14 cellular contexts compared by ENCODE assay signal in genomic region chr6:34723203-34723602, GRCh38. TPM values are rescaled to one million over a fixed set of nuclear protein-coding genes. Genes with fewer than 3 reads are reported as not detected.
DNase-seq lines count a peak whose midpoint lies in the region; ATAC-seq, FAIRE-seq and TF ChIP-seq lines count a peak whose summit lies in the region.
"Had no signal": no experiment of that assay in that cellular context is flagged by ENCODE, and none has a peak within 500 bp of the region (broad histone marks: within the 10 kb centered on the region; RNA-seq: fewer than 3 reads in every experiment).

No MANE protein-coding gene starts in this region.

- no peaks in the 10 kb centered on the region for H3K36me3 Mint-ChIP-seq in astrocyte (ENCODE audit: low read depth, unreplicated experiment)
- H3K36me3 Mint-ChIP-seq: activated naive CD4-positive, alpha-beta T cell treated with anti-CD3 and anti-CD28 coated beads, Interleukin-2, amount 50 U/mL, for 72 hours had no signal

- CTCF ChIA-PET in AG04450 (lab: Charles Lee) (no interaction called here), HEK293 (lab: Yijun Ruan, JAX) (no interaction called here)

- ATAC-seq in GM19397 (IDR thresholded peaks at IDR 0.05; ENCODE audit: unreplicated experiment) (no peak), GM21723 (IDR thresholded peaks at IDR 0.05; ENCODE audit: unreplicated experiment) (no peak)
- ATAC-seq: activated naive CD4-positive, alpha-beta T cell treated with anti-CD3 and anti-CD28 coated beads, Interleukin-2, amount 50 U/mL, for 72 hours had no signal

- peak overlapping the region; percentile 62 for H3K27ac Mint-ChIP-seq in astrocyte (ENCODE audit: unreplicated experiment)
- H3K27ac Mint-ChIP-seq: activated naive CD4-positive, alpha-beta T cell treated with anti-CD3 and anti-CD28 coated beads, Interleukin-2, amount 50 U/mL, for 72 hours had no signal

- H3K9me3 Mint-ChIP-seq in astrocyte (ENCODE audit: unreplicated experiment) = no peaks in the 10 kb centered on the region
- H3K9me3 Mint-ChIP-seq: activated naive CD4-positive, alpha-beta T cell treated with anti-CD3 and anti-CD28 coated beads, Interleukin-2, amount 50 U/mL, for 72 hours had no signal

- peaks cover 3% of the 10 kb centered on the region for H3K27me3 Mint-ChIP-seq in astrocyte (ENCODE audit: low read depth, unreplicated experiment)

- no peak for FAIRE-seq in astrocyte (lab: Jason Lieb, UNC)

- H3K4me2 ChIP-seq in astrocyte (ENCODE audit: low read length) = no peak overlapping the region

- H3K36me3 ChIP-seq in HEK293 (ENCODE audit: control insufficient read depth in 2 of 2, insufficient read depth in 1 of 2, low read length in 2 of 2) (no peaks in the 10 kb centered on the region), astrocyte (ENCODE audit: insufficient read depth, low read length) (no peaks in the 10 kb centered on the region)
- H3K36me3 ChIP-seq: tibial nerve had no signal

- peaks cover 4% of the 10 kb centered on the region; the same call in 1 of the 2 replicates for H3K9me3 ChIP-seq in AG04450 (ENCODE audit: control insufficient read depth, insufficient read depth, low read length)
- no peaks in the 10 kb centered on the region for H3K9me3 ChIP-seq in HEK293 (ENCODE audit: control insufficient read depth, insufficient read depth, low read depth, low read length)
- no peaks in the 10 kb centered on the region for H3K9me3 ChIP-seq in astrocyte (ENCODE audit: insufficient read depth, low read depth, low read length)
- H3K9me3 ChIP-seq: tibial nerve had no signal

- POLR2A ChIA-PET in AG04450 (lab: Yijun Ruan, JAX) = interaction anchor here (0.6 kb wide), 1 partner anchor 164 kb away, joined by 3 read pairs; no protein-coding TSS in a partner anchor
- POLR2A ChIA-PET in HEK293 (lab: Yijun Ruan, JAX) = no interaction called here

- no peak for TF ChIP-seq CTCF in AG04450 (IDR thresholded peaks at IDR 0.05; ENCODE audit: low read depth, low read length)
- TF ChIP-seq CTCF in HEK293 (tag by site-specific recombination; IDR thresholded peaks at IDR 0.05) = no peak
- TF ChIP-seq CTCF in astrocyte (IDR thresholded peaks at IDR 0.05; ENCODE audit: insufficient read depth, low read depth, low read length) = no peak

- H3K4me3 ChIP-seq in AG04450 (ENCODE audit: low read depth, low read length) (no peak overlapping the region), HEK293 (ENCODE audit: low read depth, low read length) (no peak overlapping the region), astrocyte (ENCODE audit: insufficient read depth, low read depth, low read length) (no peak overlapping the region)
- H3K4me3 ChIP-seq: tibial nerve had no signal

- H3K27me3 ChIP-seq in AG04450 (ENCODE audit: control insufficient read depth, insufficient read depth, low read length) (no peaks in the 10 kb centered on the region), astrocyte (ENCODE audit: insufficient read depth, low read length) (no peaks in the 10 kb centered on the region)
- H3K27me3 ChIP-seq: tibial nerve had no signal

- H4K20me1 ChIP-seq in astrocyte (ENCODE audit: insufficient read depth, low read length) = no peaks in the 10 kb centered on the region

- H3K4me3 Mint-ChIP-seq in astrocyte (ENCODE audit: unreplicated experiment) = no peak overlapping the region

- H3K27ac ChIP-seq in AG04450 (ENCODE audit: low read depth, low read length) = peak overlapping the region; percentile 33
- H3K27ac ChIP-seq in HEK293 (ENCODE audit: extremely low read depth, low read depth, low read length) = no peak overlapping the region
- H3K27ac ChIP-seq in astrocyte (ENCODE audit: low read depth, low read length) = no peak overlapping the region
- H3K27ac ChIP-seq: tibial nerve had no signal

- DNase-seq in AG04450 (ENCODE audit: low read depth, low spot score) = peak; percentile 13
- no peak for DNase-seq in astrocyte (ENCODE audit: low read depth)
- DNase-seq in iris pigment epithelial cell (ENCODE audit: low read depth) = peak; percentile 72
- DNase-seq in DMS53 (lab: John Stamatoyannopoulos, UW) = no peak
- DNase-seq in DMS153 treated with DMSO at 0.1 percent for 48 hours (lab: John Stamatoyannopoulos, UW; ENCODE audit: unreplicated experiment) = no peak
- DNase-seq: activated CD4-positive, CD25-positive, alpha-beta regulatory T cell; cerebellar nuclear complex; DMS79; NK-92 treated with Interleukin-12 subunit alpha and Interleukin-12 subunit beta, amount 100 ng/mL, for 24 hours had no signal

- H2AFZ ChIP-seq in astrocyte (ENCODE audit: low read depth, low read length) = peak overlapping the region; percentile 30

- no peak overlapping the region for H3K9ac ChIP-seq in astrocyte (ENCODE audit: low read length)

- peaks cover 15% of the 10 kb centered on the region for H3K4me1 Mint-ChIP-seq in astrocyte (ENCODE audit: low read depth, unreplicated experiment)

- no peaks in the 10 kb centered on the region for H3K79me2 ChIP-seq in astrocyte (ENCODE audit: insufficient read depth, low read length)

- H3K4me1 ChIP-seq in HEK293 (ENCODE audit: control insufficient read depth, insufficient read depth, low read length) = peaks cover 6% of the 10 kb centered on the region
- H3K4me1 ChIP-seq in astrocyte (ENCODE audit: insufficient read depth, low read length) = no peaks in the 10 kb centered on the region
- H3K4me1 ChIP-seq: tibial nerve had no signal

TF ChIP-seq in HEK293, 187 proteins besides CTCF, POLR2A, EP300 and RAD21:
- no peak for TF ChIP-seq OVOL3 (tag by site-specific recombination; IDR thresholded peaks at IDR 0.05)
- TF ChIP-seq PRDM1 (tag by site-specific recombination; IDR thresholded peaks at IDR 0.05) = peak; percentile 35; the same call in 1 of the 2 replicates

RNA-seq across cellular contexts. Expression of gene ILRUN, which starts 26.6 kb away (rescaled TPM):
- 53.2 and 57.0 TPM in 2 replicates for polyA plus RNA-seq in AG04450 (2011; rRNA removed)
- polyA minus RNA-seq in AG04450 (2011; rRNA and poly(A)+ RNA removed) = 67.2 and 72.2 TPM in 2 replicates
- 56.0 and 63.3 TPM in 2 replicates for total RNA-seq in astrocyte

RNA-seq across cellular contexts. Expression of gene SNRPC, which starts 34.1 kb away (rescaled TPM):
- 184 and 197 TPM in 2 replicates for polyA plus RNA-seq in AG04450 (2011; rRNA removed)
- 44.2 and 48.7 TPM in 2 replicates for polyA minus RNA-seq in AG04450 (2011; rRNA and poly(A)+ RNA removed)
- 113 and 123 TPM in 2 replicates for total RNA-seq in astrocyte

Comparison
In these comparisons a context has a peak if more than half of its experiments do, and no peak if none do; other contexts are left out.
1. DNase-seq: peak in AG04450 (single experiment) and iris pigment epithelial cell (single experiment); none in astrocyte (single experiment), DMS53 (single experiment) and DMS153 treated with DMSO at 0.1 percent for 48 hours (single experiment).